17 cellular contexts compared by ENCODE assay signal in genomic region chr17:47741109-47741792, GRCh38. TPM values are rescaled to one million over a fixed set of nuclear protein-coding genes. Genes with fewer than 3 reads are reported as not detected.
DNase-seq lines count a peak whose midpoint lies in the region; ATAC-seq, FAIRE-seq and TF ChIP-seq lines count a peak whose summit lies in the region.
"Had no signal": no experiment of that assay in that cellular context is flagged by ENCODE, and none has a peak within 500 bp of the region (broad histone marks: within the 10 kb centered on the region; RNA-seq: fewer than 3 reads in every experiment).

No MANE protein-coding gene starts in this region.

- TF ChIP-seq POLR2A in HepG2 (IDR thresholded peaks at IDR 0.05; ENCODE audit: insufficient read depth in 1 of 2, low read depth in 2 of 2, low read length in 2 of 2), result no peak

- H3K79me2 ChIP-seq in HepG2 (ENCODE audit: insufficient read depth, low read length), result no peaks in the 10 kb centered on the region

- H3K27ac ChIP-seq in HepG2 (ENCODE audit: extremely low read length, insufficient read depth, low read length), result no peak overlapping the region
- no peak overlapping the region for H3K27ac ChIP-seq in A673 (ENCODE audit: low read depth, low read length, poor library complexity, severe bottlenecking)
- H3K27ac ChIP-seq: left ventricle myocardium inferior had no signal

- no peaks in the 10 kb centered on the region; the same call in 1 of the 2 replicates for H4K20me1 ChIP-seq in HepG2 (ENCODE audit: insufficient read depth, low read length)

- peak; percentile 35 to 46 for ATAC-seq in activated T-cell treated with anti-CD3 and anti-CD28 coated beads, Interleukin-2, amount 50 U/mL, for 4 hours
- peak; percentile 12; the same call in 2 of the 3 replicates for ATAC-seq in HepG2
- ATAC-seq: GM23338 had no signal

- H3K4me1 ChIP-seq in HepG2 (ENCODE audit: insufficient read depth, low read length) (peaks cover 12% of the 10 kb centered on the region; the same call in 1 of the 2 replicates), A673 (ENCODE audit: insufficient read depth, low read length, poor library complexity, severe bottlenecking) (no peaks in the 10 kb centered on the region)
- H3K4me1 ChIP-seq: left ventricle myocardium inferior had no signal

- in situ Hi-C loops in HepG2 (cut with HindIII; ENCODE audit: extremely low pct_ligation_motif_present, low pct_unique_long_range_greater_than_20kb), result no loop called here

- POLR2A ChIA-PET in activated CD4-positive, alpha-beta memory T cell treated with anti-CD3 and anti-CD28 coated beads, Interleukin-2, amount 10 ng/mL, durations not matched to agents 7 days and 5 days (lab: Charles Lee), result interaction anchor here (0.7 to 19.8 kb wide), 7 partner anchors 8 to 154 kb away, joined by 3 to 463 read pairs (median 4); partner anchors contain the start of genes KPNB1, TBKBP1 and TBX21
- POLR2A ChIA-PET in HepG2 (lab: Yijun Ruan, JAX) (interaction anchor here (0.9 kb wide), 1 partner anchor 8 kb away, joined by 3 read pairs; the partner anchor contains the start of gene TBX21), A673 (lab: Charles Lee; ENCODE audit: low non-redundant PET) (no interaction called here)

- peaks cover 48% of the 10 kb centered on the region for H3K4me1 Mint-ChIP-seq in activated T-cell treated with anti-CD3 and anti-CD28 coated beads, Interleukin-2, amount 50 U/mL, for 4 hours (ENCODE audit: low read depth)
- peaks cover 63% of the 10 kb centered on the region for H3K4me1 Mint-ChIP-seq in activated CD4-positive, alpha-beta memory T cell treated with anti-CD3 and anti-CD28 coated beads, Interleukin-2, amount 10 ng/mL, durations not matched to agents 7 days and 5 days
- H3K4me1 Mint-ChIP-seq in type B pancreatic cell (ENCODE audit: unreplicated experiment), result no peaks in the 10 kb centered on the region
- no peaks in the 10 kb centered on the region for H3K4me1 Mint-ChIP-seq in glutamatergic neuron (ENCODE audit: low read depth, unreplicated experiment)
- H3K4me1 Mint-ChIP-seq in CD14-positive monocyte, result no peaks in the 10 kb centered on the region
- H3K4me1 Mint-ChIP-seq: GM23338 had no signal

- peak overlapping the region; percentile 85 for H3K27ac Mint-ChIP-seq in activated CD4-positive, alpha-beta memory T cell treated with anti-CD3 and anti-CD28 coated beads, Interleukin-2, amount 10 ng/mL, durations not matched to agents 7 days and 5 days
- no peak overlapping the region for H3K27ac Mint-ChIP-seq in type B pancreatic cell
- H3K27ac Mint-ChIP-seq in glutamatergic neuron (ENCODE audit: unreplicated experiment), result no peak overlapping the region
- H3K27ac Mint-ChIP-seq in CD14-positive monocyte, result no peak overlapping the region
- H3K27ac Mint-ChIP-seq: GM23338 had no signal

- no peak overlapping the region; the same call in 1 of the 2 replicates for H3K4me2 ChIP-seq in HepG2 (ENCODE audit: low read depth, low read length)
- H3K4me2 ChIP-seq: GM23338 had no signal

- CTCF ChIA-PET in activated CD4-positive, alpha-beta memory T cell treated with anti-CD3 and anti-CD28 coated beads, Interleukin-2, amount 10 ng/mL, durations not matched to agents 7 days and 5 days (lab: Charles Lee), result interaction anchor here (1.0 to 11.0 kb wide), 8 partner anchors 9 to 92 kb away, joined by 3 to 116 read pairs (median 4); partner anchors contain the start of gene TBX21
- CTCF ChIA-PET in HepG2 (lab: Yijun Ruan, JAX; ENCODE audit: low intra/inter-chr PET ratio, low total read pairs), result interaction anchor here (2.4 kb wide), 1 partner anchor 77 kb away, joined by 8 read pairs; no protein-coding TSS in a partner anchor
- CTCF ChIA-PET in A673 (lab: Charles Lee), result interaction anchor here (0.8 kb wide), 1 partner anchor 8 kb away, joined by 3 read pairs; the partner anchor contains the start of gene TBX21

- H3K27me3 Mint-ChIP-seq in activated T-cell treated with anti-CD3 and anti-CD28 coated beads, Interleukin-2, amount 50 U/mL, for 4 hours (ENCODE audit: low read depth), result no peaks in the 10 kb centered on the region
- no peaks in the 10 kb centered on the region for H3K27me3 Mint-ChIP-seq in activated CD4-positive, alpha-beta memory T cell treated with anti-CD3 and anti-CD28 coated beads, Interleukin-2, amount 10 ng/mL, durations not matched to agents 7 days and 5 days
- H3K27me3 Mint-ChIP-seq in type B pancreatic cell, result peaks cover 76% of the 10 kb centered on the region
- H3K27me3 Mint-ChIP-seq in glutamatergic neuron (ENCODE audit: unreplicated experiment), result peaks cover 4% of the 10 kb centered on the region
- H3K27me3 Mint-ChIP-seq in CD14-positive monocyte (ENCODE audit: low read depth in 3 of 3), result peaks cover 31 to 53% (median 32%) of the 10 kb centered on the region in 3 donors

- no peak for TF ChIP-seq EP300 in HepG2 (IDR thresholded peaks at IDR 0.05; ENCODE audit: low read depth in 2 of 2, low read length in 2 of 2)
- TF ChIP-seq EP300 in HepG2 (CRISPR knock-in tag; IDR thresholded peaks at IDR 0.05; ENCODE audit: borderline replicate concordance), result no peak

- no peak for FAIRE-seq in HepG2 (lab: Jason Lieb, UNC)

- peak overlapping the region; percentile 35 for H3K4me3 Mint-ChIP-seq in activated T-cell treated with anti-CD3 and anti-CD28 coated beads, Interleukin-2, amount 50 U/mL, for 4 hours
- H3K4me3 Mint-ChIP-seq in activated CD4-positive, alpha-beta memory T cell treated with anti-CD3 and anti-CD28 coated beads, Interleukin-2, amount 10 ng/mL, durations not matched to agents 7 days and 5 days, result peak overlapping the region; percentile 64
- H3K4me3 Mint-ChIP-seq in type B pancreatic cell (no peak overlapping the region), glutamatergic neuron (ENCODE audit: unreplicated experiment) (no peak overlapping the region), CD14-positive monocyte (no peak overlapping the region)
- H3K4me3 Mint-ChIP-seq: GM23338 had no signal

- no peak for TF ChIP-seq CTCF in HepG2 (CRISPR knock-in tag; IDR thresholded peaks at IDR 0.05)
- TF ChIP-seq CTCF in type B pancreatic cell (conservative IDR thresholded peaks at IDR 0.05), result no peak
- no peak for TF ChIP-seq CTCF in glutamatergic neuron (IDR thresholded peaks at IDR 0.05; ENCODE audit: partially characterized antibody, unreplicated experiment)
- no peak for TF ChIP-seq CTCF in CD14-positive monocyte (IDR thresholded peaks at IDR 0.05)
- TF ChIP-seq CTCF in A673 (conservative IDR thresholded peaks at IDR 0.05; ENCODE audit: low read depth, low read length), result no peak

- H3K27me3 ChIP-seq in HepG2 (ENCODE audit: control insufficient read depth in 1 of 2, insufficient read depth in 2 of 2, low read length in 2 of 2) (peaks cover 5 to 78% of the 10 kb centered on the region in 2 experiments; a peak in 4 of 5 replicates), A673 (replicated peaks; ENCODE audit: insufficient read depth, low read depth, low read length, poor library complexity) (no peaks in the 10 kb centered on the region)

- no peak for TF ChIP-seq RAD21 in HepG2 (CRISPR knock-in tag; IDR thresholded peaks at IDR 0.05)

- BruUV-seq in HepG2 (replicated peaks; lab: Mats Ljungman, UMichigan) (no TSS peak), A673 (replicated peaks; lab: Mats Ljungman, UMichigan) (no TSS peak)

- peaks cover 47% of the 10 kb centered on the region for H3K36me3 Mint-ChIP-seq in activated T-cell treated with anti-CD3 and anti-CD28 coated beads, Interleukin-2, amount 50 U/mL, for 4 hours (ENCODE audit: insufficient read depth)
- peaks cover 66% of the 10 kb centered on the region for H3K36me3 Mint-ChIP-seq in activated CD4-positive, alpha-beta memory T cell treated with anti-CD3 and anti-CD28 coated beads, Interleukin-2, amount 10 ng/mL, durations not matched to agents 7 days and 5 days (ENCODE audit: low read depth)
- no peaks in the 10 kb centered on the region for H3K36me3 Mint-ChIP-seq in type B pancreatic cell
- no peaks in the 10 kb centered on the region for H3K36me3 Mint-ChIP-seq in glutamatergic neuron (ENCODE audit: unreplicated experiment)
- no peaks in the 10 kb centered on the region for H3K36me3 Mint-ChIP-seq in CD14-positive monocyte

- H3K9me3 Mint-ChIP-seq in activated T-cell treated with anti-CD3 and anti-CD28 coated beads, Interleukin-2, amount 50 U/mL, for 4 hours, result no peaks in the 10 kb centered on the region
- no peaks in the 10 kb centered on the region for H3K9me3 Mint-ChIP-seq in activated CD4-positive, alpha-beta memory T cell treated with anti-CD3 and anti-CD28 coated beads, Interleukin-2, amount 10 ng/mL, durations not matched to agents 7 days and 5 days
- H3K9me3 Mint-ChIP-seq in type B pancreatic cell, result no peaks in the 10 kb centered on the region
- no peaks in the 10 kb centered on the region for H3K9me3 Mint-ChIP-seq in glutamatergic neuron (ENCODE audit: unreplicated experiment)
- peaks cover 0 to 2% (median 0%) of the 10 kb centered on the region in 7 donors for H3K9me3 Mint-ChIP-seq in CD14-positive monocyte
- H3K9me3 Mint-ChIP-seq: GM23338 had no signal

- H3K4me3 ChIP-seq in HepG2 (replicated peaks in 1 of 3; ENCODE audit: insufficient read depth in 1 of 3, low read depth in 2 of 3, low read length in 3 of 3) (no peak overlapping the region), A673 (ENCODE audit: low read depth, low read length, poor library complexity, severe bottlenecking) (no peak overlapping the region)
- H3K4me3 ChIP-seq: GM23338, left ventricle myocardium inferior, MG63 had no signal

- H3K36me3 ChIP-seq in HepG2 (replicated peaks in 1 of 2; ENCODE audit: control insufficient read depth in 1 of 2, insufficient read depth in 2 of 2, low read length in 2 of 2) (no peaks in the 10 kb centered on the region), A673 (ENCODE audit: insufficient read depth, low read length, poor library complexity, severe bottlenecking) (no peaks in the 10 kb centered on the region)
- H3K36me3 ChIP-seq: left ventricle myocardium inferior, MG63 had no signal

- DNase-seq in activated T-cell treated with anti-CD3 and anti-CD28 coated beads, Interleukin-2, amount 50 U/mL, for 4 hours, result no peak
- DNase-seq in activated T-cell treated with anti-CD3 and anti-CD28 coated beads for 4 hours (no peak), HepG2 (ENCODE audit: low spot score) (no peak), type B pancreatic cell (ENCODE audit: extremely low spot score, unreplicated experiment) (peak; percentile 34), glutamatergic neuron (no peak), CD14-positive monocyte (ENCODE audit: low spot score) (no peak), A673 (ENCODE audit: low spot score) (no peak)
- peak; percentile 52 for DNase-seq in activated CD4-positive, alpha-beta memory T cell treated with anti-CD3 and anti-CD28 coated beads, Interleukin-2, amount 10 ng/mL, durations not matched to agents 7 days and 5 days
- DNase-seq: effector CD4-positive, alpha-beta T cell; left ventricle myocardium inferior; MG63; NCI-H2029 treated with DMSO at 0.1 percent for 48 hours; NCI-H82; RPMI8226 had no signal

- intact Hi-C loops in HepG2 (cut with micrococcal nuclease; ENCODE audit: unreplicated experiment) (no loop called here), CD14-positive monocyte (cut with micrococcal nuclease) (no loop called here), A673 (cut with micrococcal nuclease; ENCODE audit: unreplicated experiment) (no loop called here)

- H2AFZ ChIP-seq in HepG2 (ENCODE audit: low read length), result no peak overlapping the region
- H2AFZ ChIP-seq: GM23338 had no signal

- H3K9me3 ChIP-seq in HepG2 (ENCODE audit: low read length) (no peaks in the 10 kb centered on the region), A673 (ENCODE audit: low read depth, low read length, poor library complexity, severe bottlenecking) (no peaks in the 10 kb centered on the region)
- H3K9me3 ChIP-seq: left ventricle myocardium inferior, MG63 had no signal

- 46% methylated on average over 11 of the region's 11 CpGs for WGBS in HepG2 (ENCODE audit: low lambda C conversion rate)

- H3K9ac ChIP-seq in HepG2 (ENCODE audit: insufficient read depth, low read depth, low read length), result no peak overlapping the region

RNA-seq across cellular contexts. Expression of gene TBX21, which starts 8.2 kb away (rescaled TPM):
- 100 to 1,000 TPM in 2 of 3 donors, 10 to 100 TPM in 1; 77.8 to 111 (median 101) TPM for total RNA-seq in activated T-cell treated with anti-CD3 and anti-CD28 coated beads, Interleukin-2, amount 50 U/mL, for 4 hours
- 10 to 100 TPM; 58.3 to 61.1 TPM for total RNA-seq in activated CD4-positive, alpha-beta memory T cell treated with anti-CD3 and anti-CD28 coated beads, Interleukin-2, amount 10 ng/mL, durations not matched to agents 7 days and 5 days
- total RNA-seq in HepG2 (2016; rRNA removed; fragmentation: Illumina TruSeq; extraction: Trizol), result not detected in 2 replicates
- not detected in 2 replicates for total RNA-seq in HepG2 (2016; cell fraction: cytosol; rRNA removed; fragmentation: Illumina TruSeq; extraction: Trizol; ENCODE audit: low read depth)
- not detected in 2 replicates for total RNA-seq in HepG2 (2016; cell fraction: insoluble cytoplasmic fraction; rRNA removed; fragmentation: Illumina TruSeq; extraction: Trizol)
- total RNA-seq in HepG2 (2016; cell fraction: membrane; rRNA removed; fragmentation: Illumina TruSeq; extraction: Trizol), result not detected in 2 replicates
- total RNA-seq in HepG2 (2016; cell fraction: nucleus; rRNA removed; fragmentation: Illumina TruSeq; extraction: Trizol), result not detected in 2 replicates
- not detected in 2 replicates for polyA plus RNA-seq in HepG2 (2011; rRNA removed)
- not detected in 2 replicates for polyA plus RNA-seq in HepG2 (2011; cell fraction: cytosol; rRNA removed)
- polyA plus RNA-seq in HepG2 (2011; cell fraction: nucleus; rRNA removed), result 0.08 TPM in 1 of 2 replicates, not detected in the other
- not detected in 2 replicates for polyA plus RNA-seq in HepG2 (2012)
- not detected in 2 replicates for polyA plus RNA-seq in HepG2 (2016; cell fraction: cytosol; fragmentation: Illumina TruSeq; extraction: Trizol; ENCODE audit: low read depth)
- not detected in 2 replicates for polyA plus RNA-seq in HepG2 (2016; cell fraction: insoluble cytoplasmic fraction; fragmentation: Illumina TruSeq; extraction: Trizol; ENCODE audit: low read depth)
- polyA plus RNA-seq in HepG2 (2016; cell fraction: membrane; fragmentation: Illumina TruSeq; extraction: Trizol; ENCODE audit: low read depth), result not detected in 2 replicates
- not detected in 2 replicates for polyA plus RNA-seq in HepG2 (2016; cell fraction: nucleus; fragmentation: Illumina TruSeq; extraction: Trizol; ENCODE audit: insufficient read depth, low read depth)
- polyA minus RNA-seq in HepG2 (2011; rRNA and poly(A)+ RNA removed; ENCODE audit: low replicate concordance), result not detected in 2 replicates
- not detected in 2 replicates for polyA minus RNA-seq in HepG2 (2011; cell fraction: cytosol; rRNA and poly(A)+ RNA removed)
- not detected in 2 replicates for polyA minus RNA-seq in HepG2 (2011; cell fraction: nucleus; rRNA and poly(A)+ RNA removed)
- total RNA-seq in type B pancreatic cell (ENCODE audit: low replicate concordance), result not detected in 2 replicates
- total RNA-seq in glutamatergic neuron (ENCODE audit: unreplicated experiment), result not detected
- polyA plus RNA-seq in CD14-positive monocyte, result under 1 TPM; 0.13 to 0.16 TPM
- not detected in 2 replicates for total RNA-seq in A673 (2021)
- total RNA-seq: GM23338, myocyte, pulmonary artery endothelial cell had no signal
- polyA plus RNA-seq: GM23338 had no signal

RNA-seq across cellular contexts. Expression of gene TBKBP1, which starts 47.3 kb away (rescaled TPM):
- total RNA-seq in activated T-cell treated with anti-CD3 and anti-CD28 coated beads, Interleukin-2, amount 50 U/mL, for 4 hours, result 10 to 100 TPM; 24.4 to 34.7 (median 24.6) TPM
- total RNA-seq in activated CD4-positive, alpha-beta memory T cell treated with anti-CD3 and anti-CD28 coated beads, Interleukin-2, amount 10 ng/mL, durations not matched to agents 7 days and 5 days, result 1 to 10 TPM; 7.0 TPM
- total RNA-seq in HepG2 (2016; rRNA removed; fragmentation: Illumina TruSeq; extraction: Trizol) (2.6 and 3.0 TPM in 2 replicates), type B pancreatic cell (ENCODE audit: low replicate concordance) (10.5 and 19.7 TPM in 2 replicates), glutamatergic neuron (ENCODE audit: unreplicated experiment) (30.7 TPM), A673 (2021) (21.1 and 25.3 TPM in 2 replicates)
- total RNA-seq in HepG2 (2016; cell fraction: cytosol; rRNA removed; fragmentation: Illumina TruSeq; extraction: Trizol; ENCODE audit: low read depth), result 0.88 and 1.4 TPM in 2 replicates
- total RNA-seq in HepG2 (2016; cell fraction: insoluble cytoplasmic fraction; rRNA removed; fragmentation: Illumina TruSeq; extraction: Trizol), result 2.8 and 3.8 TPM in 2 replicates
- 2.5 and 2.9 TPM in 2 replicates for total RNA-seq in HepG2 (2016; cell fraction: membrane; rRNA removed; fragmentation: Illumina TruSeq; extraction: Trizol)
- 2.6 and 4.3 TPM in 2 replicates for total RNA-seq in HepG2 (2016; cell fraction: nucleus; rRNA removed; fragmentation: Illumina TruSeq; extraction: Trizol)
- polyA plus RNA-seq in HepG2 (2011; rRNA removed) (7.0 and 10.9 TPM in 2 replicates), CD14-positive monocyte (under 1 TPM; 0.22 to 0.45 TPM)
- polyA plus RNA-seq in HepG2 (2011; cell fraction: cytosol; rRNA removed), result 4.9 and 5.8 TPM in 2 replicates
- 50.3 and 56.8 TPM in 2 replicates for polyA plus RNA-seq in HepG2 (2011; cell fraction: nucleus; rRNA removed)
- polyA plus RNA-seq in HepG2 (2012), result 11.8 and 15.7 TPM in 2 replicates
- polyA plus RNA-seq in HepG2 (2016; cell fraction: cytosol; fragmentation: Illumina TruSeq; extraction: Trizol; ENCODE audit: low read depth), result 0.86 and 1.4 TPM in 2 replicates
- 2.8 and 3.9 TPM in 2 replicates for polyA plus RNA-seq in HepG2 (2016; cell fraction: insoluble cytoplasmic fraction; fragmentation: Illumina TruSeq; extraction: Trizol; ENCODE audit: low read depth)
- polyA plus RNA-seq in HepG2 (2016; cell fraction: membrane; fragmentation: Illumina TruSeq; extraction: Trizol; ENCODE audit: low read depth), result 1.6 and 2.8 TPM in 2 replicates
- 17.9 and 18.3 TPM in 2 replicates for polyA plus RNA-seq in HepG2 (2016; cell fraction: nucleus; fragmentation: Illumina TruSeq; extraction: Trizol; ENCODE audit: insufficient read depth, low read depth)
- 0.16 and 7.4 TPM in 2 replicates for polyA minus RNA-seq in HepG2 (2011; rRNA and poly(A)+ RNA removed; ENCODE audit: low replicate concordance)
- 1.8 and 5.3 TPM in 2 replicates for polyA minus RNA-seq in HepG2 (2011; cell fraction: cytosol; rRNA and poly(A)+ RNA removed)
- 4.2 and 6.6 TPM in 2 replicates for polyA minus RNA-seq in HepG2 (2011; cell fraction: nucleus; rRNA and poly(A)+ RNA removed)

Comparison
In these comparisons a context has a peak if more than half of its experiments do, and no peak if none do; other contexts are left out.
1. DNase-seq: peak in activated CD4-positive, alpha-beta memory T cell treated with anti-CD3 and anti-CD28 coated beads, Interleukin-2, amount 10 ng/mL, durations not matched to agents 7 days and 5 days (single experiment) and type B pancreatic cell (single experiment); none in activated T-cell treated with anti-CD3 and anti-CD28 coated beads, Interleukin-2, amount 50 U/mL, for 4 hours (single experiment), activated T-cell treated with anti-CD3 and anti-CD28 coated beads for 4 hours (single experiment), HepG2 (single experiment), glutamatergic neuron (single experiment), CD14-positive monocyte (single experiment) and A673 (single experiment).
2. H3K4me3 Mint-ChIP-seq: peak in activated T-cell treated with anti-CD3 and anti-CD28 coated beads, Interleukin-2, amount 50 U/mL, for 4 hours (single experiment) and activated CD4-positive, alpha-beta memory T cell treated with anti-CD3 and anti-CD28 coated beads, Interleukin-2, amount 10 ng/mL, durations not matched to agents 7 days and 5 days (single experiment); none in type B pancreatic cell (single experiment), glutamatergic neuron (single experiment) and CD14-positive monocyte (0 of 2).
3. RNA of gene TBX21, which starts 8.2 kb away (total RNA-seq): 77.8 to 111 TPM in activated T-cell treated with anti-CD3 and anti-CD28 coated beads, Interleukin-2, amount 50 U/mL, for 4 hours and 58.3 to 61.1 TPM in activated CD4-positive, alpha-beta memory T cell treated with anti-CD3 and anti-CD28 coated beads, Interleukin-2, amount 10 ng/mL, durations not matched to agents 7 days and 5 days; not detected in HepG2, not detected in type B pancreatic cell, not detected in glutamatergic neuron (single experiment) and not detected in A673; every median in the first group is over 10 times any median in the second.